12 cellular contexts compared by ENCODE assay signal in the genomic region with DNA sequence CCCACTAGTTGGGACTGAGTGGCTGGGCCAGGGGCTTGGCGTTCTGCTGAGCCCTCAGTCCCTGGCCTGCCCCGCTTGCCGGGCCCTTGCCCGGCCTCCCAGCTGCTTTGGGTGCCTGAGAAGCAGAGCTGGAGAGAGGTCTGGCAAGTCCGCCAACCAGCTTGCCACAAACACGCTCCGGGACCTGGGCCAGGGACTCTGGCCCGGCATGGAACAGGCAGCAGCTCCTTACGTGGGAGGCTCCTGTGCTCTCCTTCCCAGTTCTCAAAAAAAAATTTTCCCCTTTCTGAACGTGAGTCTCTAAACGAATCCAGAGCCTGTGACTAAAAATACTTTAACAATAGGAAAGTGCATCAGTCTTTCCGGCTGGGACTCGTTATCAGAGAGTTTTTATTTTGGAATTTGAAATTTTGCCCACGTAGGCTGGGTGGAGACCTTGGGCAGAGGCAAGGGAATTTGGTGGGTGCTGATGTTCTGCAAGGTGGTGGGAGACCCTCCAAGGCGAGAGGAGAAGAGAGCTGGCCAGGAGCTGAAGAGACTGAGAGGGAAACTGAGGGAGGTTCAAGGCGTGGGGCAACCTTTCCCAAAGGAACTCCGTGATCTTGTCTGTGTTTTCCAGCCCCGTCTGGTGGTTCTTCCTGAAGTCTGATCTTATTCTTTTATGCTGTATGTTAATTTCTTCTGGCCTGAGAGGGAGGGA. TPM values are rescaled to one million over a fixed set of nuclear protein-coding genes. Genes with fewer than 3 reads are reported as not detected.
DNase-seq lines count a peak whose midpoint lies in the region; ATAC-seq and TF ChIP-seq lines count a peak whose summit lies in the region.
"Had no signal": no experiment of that assay in that cellular context is flagged by ENCODE, and none has a peak within 500 bp of the region (broad histone marks: within the 10 kb centered on the region; RNA-seq: fewer than 3 reads in every experiment).

No MANE protein-coding gene starts in this region.

- intact Hi-C loops in uterus (cut with DNase I; ENCODE audit: low total_unique reads): no loop called here

- no peaks in the 10 kb centered on the region for H3K27me3 ChIP-seq in uterus
- H3K27me3 ChIP-seq: cardiac muscle cell had no signal

- TF ChIP-seq POLR2A in uterus (IDR thresholded peaks at IDR 0.05): peak; percentile 47 to 61

- TF ChIP-seq CTCF in foreskin fibroblast (IDR thresholded peaks at IDR 0.05; ENCODE audit: low read depth, low read length): no peak
- peak in 1 of 4 experiments; percentile 9 for TF ChIP-seq CTCF in uterus (IDR thresholded peaks at IDR 0.05)

- peak; percentile 37 for DNase-seq in DMS 273 (lab: John Stamatoyannopoulos, UW; ENCODE audit: unreplicated experiment)
- DNase-seq in DMS 273 treated with DMSO at 0.1 percent for 48 hours (lab: John Stamatoyannopoulos, UW): no peak
- DNase-seq in foreskin fibroblast: peak; percentile 81 to 92
- peak in 40 of 56 donors; percentile 13 to 85 (median 46) for DNase-seq in nucleus accumbens (lab: John Stamatoyannopoulos, UW)
- DNase-seq in uterus: peak; percentile 93
- DNase-seq in DMS153 (lab: John Stamatoyannopoulos, UW): no peak
- no peak for DNase-seq in NOMO-1 (lab: John Stamatoyannopoulos, UW; ENCODE audit: unreplicated experiment in 2 of 2)
- DNase-seq: NCI-H510A had no signal

- H3K36me3 ChIP-seq in uterus: no peaks in the 10 kb centered on the region
- H3K36me3 ChIP-seq: cardiac muscle cell had no signal

- H3K4me3 ChIP-seq in foreskin fibroblast (ENCODE audit: low read depth in 1 of 2, low read length in 2 of 2) (no peak overlapping the region), uterus (peak overlapping the region; percentile 9)
- H3K4me3 ChIP-seq: cardiac muscle cell had no signal

- ATAC-seq in HG03025 (IDR thresholded peaks at IDR 0.05; ENCODE audit: low FRiP score, unreplicated experiment): no peak

- H3K9me3 ChIP-seq in uterus: no peaks in the 10 kb centered on the region

- peak overlapping the region; percentile 95 to 99 for H3K27ac ChIP-seq in uterus
- H3K27ac ChIP-seq: 22Rv1, cardiac muscle cell had no signal

- H3K4me1 ChIP-seq in uterus: peaks cover 15 to 20% of the 10 kb centered on the region in 2 donors

RNA-seq across cellular contexts. Expression of gene NR4A1, which starts 6.8 kb away (rescaled TPM):
- 100 to 1,000 TPM in 3 of 4 donors, 10 to 100 TPM in 1; 31.7 to 297 (median 135) TPM for total RNA-seq in uterus

RNA-seq across cellular contexts. Expression of gene ATG101, which starts 25.3 kb away (rescaled TPM):
- 10 to 100 TPM; 28.3 to 42.1 (median 37.2) TPM for total RNA-seq in uterus

RNA-seq across cellular contexts. Expression of gene SMIM41, which starts 35.1 kb away (rescaled TPM):
- not detected for total RNA-seq in uterus
- total RNA-seq: cardiac muscle cell, H4 had no signal

RNA-seq across cellular contexts. Expression of gene TAMALIN, which starts 37.7 kb away (rescaled TPM):
- 100 to 1,000 TPM in 1 of 4 donors, 10 to 100 TPM in 2, 1 to 10 TPM in 1; 6.4 to 153 (median 42.1) TPM for total RNA-seq in uterus

Comparison
In these comparisons a context has a peak if more than half of its experiments do, and no peak if none do; other contexts are left out.
1. DNase-seq: peak in DMS 273 (single experiment), foreskin fibroblast (2 of 2), nucleus accumbens (40 of 56) and uterus (2 of 2); none in DMS 273 treated with DMSO at 0.1 percent for 48 hours (single experiment), DMS153 (single experiment) and NOMO-1 (0 of 2).
2. H3K4me3 ChIP-seq: peak in uterus (2 of 2); none in foreskin fibroblast (0 of 2).